In genomic region chr2:82278409-82278808, GRCh38 we compare ENCODE assay signal across 5 cellular contexts.
"Had no signal": no experiment of that assay in that cellular context is flagged by ENCODE, and none has a peak within 500 bp of the region (broad histone marks: within the 10 kb centered on the region; RNA-seq: fewer than 3 reads in every experiment).

No MANE protein-coding gene starts in this region.

- H3K4me3 ChIP-seq: GM23338, K562 had no signal

- DNase-seq: H9, HCEC 1CT, IMR-90 had no signal
